Comparison of ENCODE assay signal across 8 cellular contexts in the genomic region with DNA sequence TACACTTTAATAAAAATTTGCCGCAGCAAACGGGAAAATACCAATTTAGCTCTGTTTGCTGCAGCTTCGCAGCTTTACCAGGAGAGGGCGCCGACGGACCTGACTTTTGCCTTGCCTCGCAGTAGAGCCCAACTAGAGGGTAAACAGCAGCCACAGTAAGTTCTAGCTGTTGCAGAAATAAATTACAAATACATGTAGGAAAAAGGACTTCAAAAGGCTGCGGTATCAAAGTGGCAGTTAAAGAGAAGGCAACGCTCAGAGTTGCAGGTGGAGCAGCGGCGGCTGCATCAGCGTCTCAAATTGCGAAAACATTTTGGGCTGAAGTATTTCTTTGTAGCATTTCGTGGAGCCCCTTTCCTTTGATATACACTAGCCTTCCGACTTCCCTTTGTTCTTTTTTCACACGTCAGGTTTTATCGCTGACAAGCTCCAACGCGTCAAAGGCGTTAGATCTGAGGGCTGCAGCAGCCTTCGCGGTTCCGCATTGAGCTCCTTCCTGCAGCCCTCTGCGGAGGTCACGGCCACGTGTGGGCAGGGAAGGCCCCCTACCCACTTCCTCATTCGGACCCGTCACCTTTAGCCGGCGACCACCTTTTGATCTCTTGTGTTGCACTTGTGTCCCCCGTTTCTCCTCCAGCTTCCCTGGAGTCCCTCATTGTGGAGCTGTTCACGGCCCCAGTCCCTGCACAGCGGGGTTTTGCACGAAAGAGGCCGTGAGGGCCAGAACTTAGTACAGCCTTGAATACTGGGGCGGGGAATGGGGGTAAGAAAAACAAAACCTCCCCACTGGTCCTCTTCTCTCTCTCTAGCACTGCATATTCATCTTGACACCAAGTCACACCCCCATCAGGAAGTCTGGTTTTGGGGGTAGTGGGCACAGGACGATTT.
DNase-seq lines count a peak whose midpoint lies in the region; ATAC-seq and TF ChIP-seq lines count a peak whose summit lies in the region.

No MANE protein-coding gene starts in this region.

- DNase-seq in ELF-1 (ENCODE audit: low read depth, low spot score) (peak; percentile 83), KBM-7 (peak; percentile 70), SK-N-DZ (ENCODE audit: low spot score) (peak; percentile 48), cardiac septum (ENCODE audit: low spot score) (peak; percentile 82), posterior cingulate gyrus (peak in 8 of 10 donors; percentile 27 to 92 (median 55)), uterus (peak; percentile 26 to 37)

- peak; percentile 51 for ATAC-seq in GM21619 (IDR thresholded peaks at IDR 0.05; ENCODE audit: unreplicated experiment)

- H3K27me3 Mint-ChIP-seq in activated naive CD8-positive, alpha-beta T cell, result no peaks in the 10 kb centered on the region

- TF ChIP-seq POLR2A in uterus (IDR thresholded peaks at IDR 0.05), result no peak

- H3K9me3 ChIP-seq in uterus, result no peaks in the 10 kb centered on the region

- no peaks in the 10 kb centered on the region for H3K36me3 Mint-ChIP-seq in activated naive CD8-positive, alpha-beta T cell

- TF ChIP-seq CTCF in uterus (IDR thresholded peaks at IDR 0.05), result peak; percentile 61 to 78 (median 66)

- H3K4me1 ChIP-seq in uterus, result no peaks in the 10 kb centered on the region

- H3K27me3 ChIP-seq in uterus, result no peaks in the 10 kb centered on the region

- peaks cover 75% of the 10 kb centered on the region for H3K4me1 Mint-ChIP-seq in activated naive CD8-positive, alpha-beta T cell (ENCODE audit: low read depth)

- no peaks in the 10 kb centered on the region for H3K36me3 ChIP-seq in uterus

- H3K4me3 Mint-ChIP-seq in activated naive CD8-positive, alpha-beta T cell, result peak overlapping the region; percentile 84

- peak overlapping the region; percentile 21 to 25 for H3K4me3 ChIP-seq in uterus

- H3K27ac Mint-ChIP-seq in activated naive CD8-positive, alpha-beta T cell, result peak overlapping the region; percentile 85

- H3K9me3 Mint-ChIP-seq in activated naive CD8-positive, alpha-beta T cell (ENCODE audit: low read depth), result no peaks in the 10 kb centered on the region

- in situ Hi-C loops in KBM-7 (cut with MboI; ENCODE audit: low pct_unique_long_range_greater_than_20kb, low sequenced_read_pairs), result no loop called here

- intact Hi-C loops in cardiac septum (cut with DNase I) (loop anchor here (5.0 kb wide), 2 partner anchors 48 to 387 kb away; no protein-coding TSS in a partner anchor), posterior cingulate gyrus (cut with DNase I) (loop anchor here (1.0 kb wide), 1 partner anchor 48 kb away; no protein-coding TSS in a partner anchor), uterus (cut with DNase I; ENCODE audit: low total_unique reads) (no loop called here)

- no peak overlapping the region for H3K27ac ChIP-seq in uterus

Comparison
In these comparisons a context has a peak if more than half of its experiments do, and no peak if none do; other contexts are left out.
1. DNase-seq: peak in every context shown above with its lines; median percentile 83 in ELF-1; 82 in cardiac septum; 70 in KBM-7; 55 in posterior cingulate gyrus; 48 in SK-N-DZ; 32 in uterus.